ENCODE assay signal across 8 cellular contexts in genomic region chr1:171742577-171742922, GRCh38. TPM values are rescaled to one million over a fixed set of nuclear protein-coding genes. Genes with fewer than 3 reads are reported as not detected.
DNase-seq lines count a peak whose midpoint lies in the region; ATAC-seq and TF ChIP-seq lines count a peak whose summit lies in the region.

No MANE protein-coding gene starts in this region.

- H3K36me3 ChIP-seq in lower lobe of right lung (peaks cover 8% of the 10 kb centered on the region), subcutaneous abdominal adipose tissue (ENCODE audit: control insufficient read depth in 5 of 5, insufficient read depth in 5 of 5, low read length in 5 of 5) (peaks cover 0 to 8% (median 0%) of the 10 kb centered on the region in 5 donors)

- no peaks in the 10 kb centered on the region for H3K9me3 ChIP-seq in lower lobe of right lung
- H3K9me3 ChIP-seq in subcutaneous abdominal adipose tissue (ENCODE audit: control insufficient read depth in 5 of 5, low read length in 5 of 5) = no peaks in the 10 kb centered on the region

- TF ChIP-seq CTCF in lower lobe of right lung (IDR thresholded peaks at IDR 0.05) = no peak

- peak overlapping the region; percentile 99 for H3K4me3 Mint-ChIP-seq in T-helper 1 cell treated with Interleukin-12 subunit alpha and Interleukin-12 subunit beta and Interleukin-4 antibody, amounts not matched to agents 30 μg/mL and 1 μg/mL, for 36 hours

- H3K4me1 ChIP-seq in lower lobe of right lung (peaks cover 36% of the 10 kb centered on the region), subcutaneous abdominal adipose tissue (ENCODE audit: control insufficient read depth in 5 of 5, insufficient read depth in 5 of 5, low read length in 5 of 5) (peaks cover 0 to 37% (median 24%) of the 10 kb centered on the region in 5 donors)

- no peaks in the 10 kb centered on the region for H3K27me3 Mint-ChIP-seq in T-helper 1 cell treated with Interleukin-12 subunit alpha and Interleukin-12 subunit beta and Interleukin-4 antibody, amounts not matched to agents 30 μg/mL and 1 μg/mL, for 36 hours (ENCODE audit: low read depth)

- peak overlapping the region; percentile 99 for H3K27ac Mint-ChIP-seq in T-helper 1 cell treated with Interleukin-12 subunit alpha and Interleukin-12 subunit beta and Interleukin-4 antibody, amounts not matched to agents 30 μg/mL and 1 μg/mL, for 36 hours

- H3K27me3 ChIP-seq in lower lobe of right lung (ENCODE audit: low read depth) (no peaks in the 10 kb centered on the region), subcutaneous abdominal adipose tissue (ENCODE audit: control insufficient read depth in 5 of 5, insufficient read depth in 4 of 5, low read length in 5 of 5) (no peaks in the 10 kb centered on the region)

- intact Hi-C loops in lower lobe of right lung (cut with DNase I) = no loop called here

- DNase-seq in activated CD8-positive, alpha-beta memory T cell treated with anti-CD3 and anti-CD28 coated beads, Interleukin-2, amount 50 U/mL, for 48 hours = peak; percentile 53
- DNase-seq in activated CD8-positive, alpha-beta memory T cell treated with anti-CD3 and anti-CD28 coated beads for 24 hours = no peak
- peak; percentile 46 for DNase-seq in dedifferentiated amniotic fluid mesenchymal stem cell (ENCODE audit: extremely low spot score)
- DNase-seq in lower lobe of right lung = no peak
- no peak for DNase-seq in KBM-7

- H3K9ac ChIP-seq in subcutaneous abdominal adipose tissue (ENCODE audit: low read length in 5 of 5) = peak overlapping the region; percentile 93 to 99 (median 97)

- H3K36me3 Mint-ChIP-seq in T-helper 1 cell treated with Interleukin-12 subunit alpha and Interleukin-12 subunit beta and Interleukin-4 antibody, amounts not matched to agents 30 μg/mL and 1 μg/mL, for 36 hours (ENCODE audit: low read depth) = peaks cover 8% of the 10 kb centered on the region

- in situ Hi-C loops in KBM-7 (cut with MboI; ENCODE audit: low pct_unique_long_range_greater_than_20kb, low sequenced_read_pairs) = no loop called here

- peak overlapping the region; percentile 85 for H3K4me3 ChIP-seq in lower lobe of right lung
- H3K4me3 ChIP-seq in subcutaneous abdominal adipose tissue (ENCODE audit: low read depth in 1 of 5, low read length in 5 of 5) = peak overlapping the region; percentile 75 to 96 (median 89)

- H3K27ac ChIP-seq in lower lobe of right lung (peak overlapping the region; percentile 95), subcutaneous abdominal adipose tissue (ENCODE audit: low read depth, low read length) (peak overlapping the region; percentile 99)

- ATAC-seq in HG03175 (IDR thresholded peaks at IDR 0.05; ENCODE audit: unreplicated experiment) (peak; percentile 3), lower lobe of right lung (peak; percentile 52 to 73)

- H3K9me3 Mint-ChIP-seq in T-helper 1 cell treated with Interleukin-12 subunit alpha and Interleukin-12 subunit beta and Interleukin-4 antibody, amounts not matched to agents 30 μg/mL and 1 μg/mL, for 36 hours = no peaks in the 10 kb centered on the region

- H3K4me1 Mint-ChIP-seq in T-helper 1 cell treated with Interleukin-12 subunit alpha and Interleukin-12 subunit beta and Interleukin-4 antibody, amounts not matched to agents 30 μg/mL and 1 μg/mL, for 36 hours (ENCODE audit: low read depth) = peaks cover 41% of the 10 kb centered on the region

RNA-seq across cellular contexts. Expression of gene VAMP4, which starts 0.7 kb away (rescaled TPM):
- total RNA-seq in lower lobe of right lung = 18.8 TPM

RNA-seq across cellular contexts. Expression of gene METTL13, which starts 38.9 kb away (rescaled TPM):
- total RNA-seq in lower lobe of right lung = 25.1 TPM

Comparison
In these comparisons a context has a peak if more than half of its experiments do, and no peak if none do; other contexts are left out.
1. DNase-seq: peak in activated CD8-positive, alpha-beta memory T cell treated with anti-CD3 and anti-CD28 coated beads, Interleukin-2, amount 50 U/mL, for 48 hours (single experiment) and dedifferentiated amniotic fluid mesenchymal stem cell (single experiment); none in activated CD8-positive, alpha-beta memory T cell treated with anti-CD3 and anti-CD28 coated beads for 24 hours (single experiment), lower lobe of right lung (single experiment) and KBM-7 (single experiment).